ENCODE assay signal across 8 cellular contexts in the genomic region with DNA sequence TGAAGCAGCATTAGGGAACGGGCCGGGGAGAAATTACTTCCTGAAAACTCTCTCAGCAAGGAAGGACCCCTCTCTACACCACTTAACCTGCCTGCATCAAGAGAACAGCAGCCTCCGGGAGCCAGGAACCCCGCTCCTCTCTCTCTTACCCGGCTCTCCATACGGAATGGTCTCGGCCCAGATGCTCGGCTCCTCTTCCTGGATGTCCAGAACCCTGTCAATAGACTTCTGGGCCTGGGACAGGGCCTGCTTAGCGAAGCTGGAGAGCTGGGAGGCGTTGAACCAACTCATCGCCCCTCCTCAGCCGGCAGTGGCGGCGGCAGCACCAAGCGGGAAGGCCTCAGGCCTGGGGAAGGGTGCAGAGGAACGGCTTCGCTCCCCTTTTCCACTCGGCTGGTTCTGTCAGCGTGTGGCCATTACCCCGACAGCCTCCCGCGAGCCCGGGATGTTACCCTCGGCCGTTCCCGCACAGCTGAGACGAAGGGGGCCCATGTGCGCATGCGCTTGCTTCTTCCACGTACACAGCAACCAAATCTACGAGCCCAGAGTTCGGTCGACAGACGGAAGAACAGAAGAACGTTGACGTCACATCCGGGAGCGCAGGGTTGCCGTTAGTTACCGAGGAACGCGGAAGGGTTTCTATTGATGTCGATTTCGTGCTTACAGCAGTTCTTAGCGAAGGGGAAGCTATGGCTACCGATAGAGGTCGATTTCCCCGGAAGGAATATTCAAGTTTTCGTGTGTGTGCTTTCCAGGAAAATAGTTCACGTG. TPM values are rescaled to one million over a fixed set of nuclear protein-coding genes. Genes with fewer than 3 reads are reported as not detected.
A peak's percentile ranks its signal among the peaks of the same experiment; 100 is the strongest.
DNase-seq lines count a peak whose midpoint lies in the region; ATAC-seq and TF ChIP-seq lines count a peak whose summit lies in the region.

A gene with protein sequence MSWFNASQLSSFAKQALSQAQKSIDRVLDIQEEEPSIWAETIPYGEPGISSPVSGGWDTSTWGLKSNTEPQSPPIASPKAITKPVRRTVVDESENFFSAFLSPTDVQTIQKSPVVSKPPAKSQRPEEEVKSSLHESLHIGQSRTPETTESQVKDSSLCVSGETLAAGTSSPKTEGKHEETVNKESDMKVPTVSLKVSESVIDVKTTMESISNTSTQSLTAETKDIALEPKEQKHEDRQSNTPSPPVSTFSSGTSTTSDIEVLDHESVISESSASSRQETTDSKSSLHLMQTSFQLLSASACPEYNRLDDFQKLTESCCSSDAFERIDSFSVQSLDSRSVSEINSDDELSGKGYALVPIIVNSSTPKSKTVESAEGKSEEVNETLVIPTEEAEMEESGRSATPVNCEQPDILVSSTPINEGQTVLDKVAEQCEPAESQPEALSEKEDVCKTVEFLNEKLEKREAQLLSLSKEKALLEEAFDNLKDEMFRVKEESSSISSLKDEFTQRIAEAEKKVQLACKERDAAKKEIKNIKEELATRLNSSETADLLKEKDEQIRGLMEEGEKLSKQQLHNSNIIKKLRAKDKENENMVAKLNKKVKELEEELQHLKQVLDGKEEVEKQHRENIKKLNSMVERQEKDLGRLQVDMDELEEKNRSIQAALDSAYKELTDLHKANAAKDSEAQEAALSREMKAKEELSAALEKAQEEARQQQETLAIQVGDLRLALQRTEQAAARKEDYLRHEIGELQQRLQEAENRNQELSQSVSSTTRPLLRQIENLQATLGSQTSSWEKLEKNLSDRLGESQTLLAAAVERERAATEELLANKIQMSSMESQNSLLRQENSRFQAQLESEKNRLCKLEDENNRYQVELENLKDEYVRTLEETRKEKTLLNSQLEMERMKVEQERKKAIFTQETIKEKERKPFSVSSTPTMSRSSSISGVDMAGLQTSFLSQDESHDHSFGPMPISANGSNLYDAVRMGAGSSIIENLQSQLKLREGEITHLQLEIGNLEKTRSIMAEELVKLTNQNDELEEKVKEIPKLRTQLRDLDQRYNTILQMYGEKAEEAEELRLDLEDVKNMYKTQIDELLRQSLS (minus strand): TSS at position 538 of the 771 bp plus-strand sequence. CDS start 247 bp downstream, at position 291.

- ATAC-seq in CD8-positive, alpha-beta T cell = peak; percentile 86
- ATAC-seq in GM21526 (IDR thresholded peaks at IDR 0.05; ENCODE audit: low FRiP score, unreplicated experiment) = peak; percentile 94
- peak; percentile 95 for ATAC-seq in naive thymus-derived CD4-positive, alpha-beta T cell
- ATAC-seq in stimulated activated naive CD8-positive, alpha-beta T cell treated with anti-CD3 and anti-CD28 coated beads, Interleukin-15, Interleukin-2, amounts not matched to agents 100 U/mL and 50 U/mL, for 24 hours = peak; percentile 97

- peaks cover 56% of the 10 kb centered on the region for H3K36me3 Mint-ChIP-seq in CD8-positive, alpha-beta T cell
- peaks cover 4% of the 10 kb centered on the region for H3K36me3 Mint-ChIP-seq in IgD-negative memory B cell
- peaks cover 9 to 22% (median 17%) of the 10 kb centered on the region in 5 donors for H3K36me3 Mint-ChIP-seq in naive thymus-derived CD4-positive, alpha-beta T cell

- 0% methylated on average over 23 of the region's 50 CpGs for WGBS in esophagus muscularis mucosa

- no peaks in the 10 kb centered on the region for H3K9me3 ChIP-seq in CD8-positive, alpha-beta T cell (ENCODE audit: low read length)
- H3K9me3 ChIP-seq in esophagus muscularis mucosa = no peaks in the 10 kb centered on the region
- H3K9me3 ChIP-seq in naive thymus-derived CD4-positive, alpha-beta T cell (ENCODE audit: control insufficient read depth in 2 of 3, low read length in 3 of 3) = no peaks in the 10 kb centered on the region

- intact Hi-C loops in CD8-positive, alpha-beta T cell (cut with DNase I, micrococcal nuclease) = loop anchor here (1.0 to 5.0 kb wide), 7 partner anchors 27 to 145 kb away; partner anchors contain the start of genes ARL6IP5 (in 1 of the 2), EOGT (in 1 of the 2) and UBA3 (in 1 of the 2)
- intact Hi-C loops in esophagus muscularis mucosa (cut with DNase I) = loop anchor here (5.0 kb wide), 2 partner anchors 35 to 40 kb away; partner anchors contain the start of gene EOGT
- intact Hi-C loops in naive thymus-derived CD4-positive, alpha-beta T cell (cut with micrococcal nuclease) = loop anchor here (1.0 to 2.0 kb wide), 8 partner anchors 17 to 254 kb away; partner anchors contain the start of genes ARL6IP5 (in 2 of the 2), EOGT (in 2 of the 2) and UBA3 (in 2 of the 2)

- H3K27me3 Mint-ChIP-seq in CD8-positive, alpha-beta T cell (ENCODE audit: low read depth) = no peaks in the 10 kb centered on the region
- no peaks in the 10 kb centered on the region for H3K27me3 Mint-ChIP-seq in IgD-negative memory B cell
- H3K27me3 Mint-ChIP-seq in naive thymus-derived CD4-positive, alpha-beta T cell = peaks cover 0 to 2% (median 0%) of the 10 kb centered on the region in 5 donors

- H3K27ac ChIP-seq in CD8-positive, alpha-beta T cell (ENCODE audit: low read depth, low read length) = peak within 1 kb of the TSS; percentile 97
- H3K27ac ChIP-seq in esophagus muscularis mucosa (replicated peaks in 1 of 4) = peak within 1 kb of the TSS; percentile 89 to 95 (median 91)
- H3K27ac ChIP-seq in naive thymus-derived CD4-positive, alpha-beta T cell (ENCODE audit: low read depth, low read length) = peak within 1 kb of the TSS; percentile 87

- POLR2A ChIA-PET in CD8-positive, alpha-beta T cell (lab: Charles Lee) = interaction anchor here (0.6 to 4.5 kb wide), 13 partner anchors 12 to 55 kb away, joined by 3 to 40 read pairs (median 4); partner anchors contain the start of genes ARL6IP5, EOGT and UBA3
- POLR2A ChIA-PET in naive thymus-derived CD4-positive, alpha-beta T cell (lab: Charles Lee) = interaction anchor here (0.8 to 4.6 kb wide), 12 partner anchors 8 to 49 kb away, joined by 3 to 103 read pairs (median 5); partner anchors contain the start of genes ARL6IP5, EOGT and UBA3

- TF ChIP-seq EP300 in esophagus muscularis mucosa (IDR thresholded peaks at IDR 0.05) = no peak

- peak; percentile 94 to 99 (median 98) for DNase-seq in CD8-positive, alpha-beta T cell
- DNase-seq in activated CD8-positive, alpha-beta memory T cell treated with anti-CD3 and anti-CD28 coated beads, Interleukin-2, amount 50 U/mL, for 48 hours = peak; percentile 98
- DNase-seq in esophagus muscularis mucosa (ENCODE audit: extremely low spot score) (peak; percentile 100), GOT3 (lab: John Stamatoyannopoulos, UW) (no peak)
- peak; percentile 93 to 98 (median 98) for DNase-seq in naive thymus-derived CD4-positive, alpha-beta T cell
- peak; percentile 97 for DNase-seq in stimulated activated naive CD8-positive, alpha-beta T cell treated with anti-CD3 and anti-CD28 coated beads, Interleukin-15, Interleukin-2, amounts not matched to agents 100 U/mL and 50 U/mL, for 24 hours

- peak within 1 kb of the TSS; percentile 82 for H3K4me3 ChIP-seq in CD8-positive, alpha-beta T cell (ENCODE audit: low read depth, low read length)
- peak within 1 kb of the TSS; percentile 65 to 83 (median 75) for H3K4me3 ChIP-seq in esophagus muscularis mucosa
- H3K4me3 ChIP-seq in naive thymus-derived CD4-positive, alpha-beta T cell (ENCODE audit: low read length) = peak within 1 kb of the TSS; percentile 96

- no peaks in the 10 kb centered on the region for H3K27me3 ChIP-seq in CD8-positive, alpha-beta T cell (ENCODE audit: insufficient read depth, low read length)
- H3K27me3 ChIP-seq in esophagus muscularis mucosa = no peaks in the 10 kb centered on the region
- no peaks in the 10 kb centered on the region for H3K27me3 ChIP-seq in naive thymus-derived CD4-positive, alpha-beta T cell (ENCODE audit: control insufficient read depth in 2 of 2, insufficient read depth in 2 of 2, low read length in 2 of 2)

- TF ChIP-seq CTCF in CD8-positive, alpha-beta T cell (IDR thresholded peaks at IDR 0.05) = no peak
- no peak for TF ChIP-seq CTCF in esophagus muscularis mucosa (IDR thresholded peaks at IDR 0.05)

- peak within 1 kb of the TSS; percentile 99 for H3K27ac Mint-ChIP-seq in CD8-positive, alpha-beta T cell
- peak within 1 kb of the TSS; percentile 91 to 99 (median 98) for H3K27ac Mint-ChIP-seq in IgD-negative memory B cell
- peak within 1 kb of the TSS; percentile 92 to 99 (median 98) for H3K27ac Mint-ChIP-seq in naive thymus-derived CD4-positive, alpha-beta T cell

- peak; percentile 68 for TF ChIP-seq POLR2A in esophagus muscularis mucosa (IDR thresholded peaks at IDR 0.05; ENCODE audit: low read depth)

- H3K4me3 Mint-ChIP-seq in CD8-positive, alpha-beta T cell = peak within 1 kb of the TSS; percentile 98
- peak within 1 kb of the TSS; percentile 94 to 99 (median 96) for H3K4me3 Mint-ChIP-seq in IgD-negative memory B cell
- H3K4me3 Mint-ChIP-seq in naive thymus-derived CD4-positive, alpha-beta T cell = peak within 1 kb of the TSS; percentile 94 to 99 (median 96)

- H3K4me1 ChIP-seq in CD8-positive, alpha-beta T cell (ENCODE audit: insufficient read depth, low read length) = peaks cover 31% of the 10 kb centered on the region
- peaks cover 10 to 50% (median 37%) of the 10 kb centered on the region in 4 donors for H3K4me1 ChIP-seq in esophagus muscularis mucosa
- peaks cover 20 to 30% of the 10 kb centered on the region in 2 donors for H3K4me1 ChIP-seq in naive thymus-derived CD4-positive, alpha-beta T cell (ENCODE audit: control insufficient read depth in 2 of 2, insufficient read depth in 2 of 2, low read length in 2 of 2)

- CTCF ChIA-PET in CD8-positive, alpha-beta T cell (lab: Charles Lee) = interaction anchor here (0.6 to 1.6 kb wide), 7 partner anchors 9 to 74 kb away, joined by 3 to 9 read pairs (median 3); no protein-coding TSS in a partner anchor
- CTCF ChIA-PET in naive thymus-derived CD4-positive, alpha-beta T cell (lab: Charles Lee) = interaction anchor here (0.7 to 1.7 kb wide), 3 partner anchors 27 to 38 kb away, joined by 3 to 4 read pairs (median 4); partner anchors contain the start of gene EOGT

- H3K4me1 Mint-ChIP-seq in CD8-positive, alpha-beta T cell (ENCODE audit: low read depth) = peaks cover 49% of the 10 kb centered on the region
- H3K4me1 Mint-ChIP-seq in IgD-negative memory B cell = peaks cover 28 to 32% (median 31%) of the 10 kb centered on the region in 3 donors
- peaks cover 20 to 59% (median 49%) of the 10 kb centered on the region in 7 donors for H3K4me1 Mint-ChIP-seq in naive thymus-derived CD4-positive, alpha-beta T cell

- H3K36me3 ChIP-seq in CD8-positive, alpha-beta T cell (ENCODE audit: insufficient read depth, low read length) = peaks cover 7% of the 10 kb centered on the region
- peaks cover 16 to 53% (median 38%) of the 10 kb centered on the region in 4 donors for H3K36me3 ChIP-seq in esophagus muscularis mucosa
- H3K36me3 ChIP-seq in naive thymus-derived CD4-positive, alpha-beta T cell (ENCODE audit: control insufficient read depth in 2 of 3, insufficient read depth in 3 of 3, low read length in 3 of 3) = peaks cover 3 to 24% (median 22%) of the 10 kb centered on the region in 3 experiments

- H3K9me3 Mint-ChIP-seq in CD8-positive, alpha-beta T cell = no peaks in the 10 kb centered on the region
- no peaks in the 10 kb centered on the region for H3K9me3 Mint-ChIP-seq in IgD-negative memory B cell
- peaks cover 0 to 4% (median 0%) of the 10 kb centered on the region in 11 donors for H3K9me3 Mint-ChIP-seq in naive thymus-derived CD4-positive, alpha-beta T cell

RNA-seq across cellular contexts. Expression of the gene that starts here (rescaled TPM):
- total RNA-seq in CD8-positive, alpha-beta T cell = 100 to 1,000 TPM in 1 of 2 experiments, 10 to 100 TPM in 1; 97.9 to 103 TPM
- polyA plus RNA-seq in IgD-negative memory B cell = 43.2 TPM
- total RNA-seq in esophagus muscularis mucosa = 10 to 100 TPM; 23.0 to 35.8 (median 33.9) TPM
- total RNA-seq in naive thymus-derived CD4-positive, alpha-beta T cell = 10 to 100 TPM; 41.3 to 71.8 (median 52.8) TPM
- 10 to 100 TPM; 36.1 to 37.8 TPM for polyA plus RNA-seq in naive thymus-derived CD4-positive, alpha-beta T cell
